Comparison of ENCODE assay signal across 1 cellular context in the genomic region with DNA sequence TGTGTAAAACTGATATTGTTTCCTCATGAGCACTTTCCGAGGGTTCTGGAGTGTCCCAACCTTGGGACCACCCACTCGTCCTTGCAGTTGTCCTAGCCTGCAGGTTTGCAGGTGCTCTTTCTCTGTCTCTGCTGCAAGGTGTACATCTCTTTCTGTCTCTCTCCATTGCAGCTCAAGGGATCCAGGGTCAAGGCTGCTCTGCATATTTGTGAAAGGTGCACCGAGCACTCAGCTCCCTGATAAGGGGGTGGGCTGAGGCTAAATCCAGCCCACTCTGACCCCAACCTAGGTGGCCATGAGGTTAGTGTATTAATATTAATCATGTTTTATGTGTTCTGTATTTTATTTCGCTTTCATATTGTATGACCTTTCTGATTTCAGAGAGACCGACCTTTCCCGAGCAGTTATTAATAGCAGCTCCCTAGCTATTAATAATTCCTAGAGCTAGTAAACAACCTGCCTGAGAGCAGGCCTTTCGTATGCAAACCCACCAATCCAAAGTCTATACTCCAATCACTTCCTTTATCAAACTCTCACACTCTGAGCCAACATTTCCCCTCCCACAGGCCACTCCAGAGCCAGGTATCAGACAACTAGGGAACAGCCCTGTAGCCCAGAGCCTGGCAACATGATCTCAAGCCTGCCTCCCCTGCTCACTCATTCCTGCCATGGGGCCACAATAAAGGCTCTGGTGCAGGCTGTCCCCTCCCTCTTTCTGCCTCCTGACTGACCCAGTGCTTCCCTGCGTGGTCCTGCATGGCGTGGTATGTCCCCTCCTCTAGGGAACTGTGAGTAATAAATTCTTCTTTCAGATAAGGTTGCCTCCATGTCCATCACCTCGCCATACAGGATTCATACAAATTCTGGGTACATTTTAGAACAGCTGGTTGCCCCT.
TF ChIP-seq lines count a peak whose summit lies in the region.

No MANE protein-coding gene starts in this region.

TF ChIP-seq in HepG2, 621 proteins besides CTCF, POLR2A, EP300 and RAD21:
- no peak for TF ChIP-seq TAF1 (CRISPR knock-in tag; IDR thresholded peaks at IDR 0.05)
- no peak for TF ChIP-seq ZBTB21 (CRISPR knock-in tag; IDR thresholded peaks at IDR 0.05)
- TF ChIP-seq ZNF619 (CRISPR knock-in tag; IDR thresholded peaks at IDR 0.05), result no peak
- TF ChIP-seq, protein P1, sequence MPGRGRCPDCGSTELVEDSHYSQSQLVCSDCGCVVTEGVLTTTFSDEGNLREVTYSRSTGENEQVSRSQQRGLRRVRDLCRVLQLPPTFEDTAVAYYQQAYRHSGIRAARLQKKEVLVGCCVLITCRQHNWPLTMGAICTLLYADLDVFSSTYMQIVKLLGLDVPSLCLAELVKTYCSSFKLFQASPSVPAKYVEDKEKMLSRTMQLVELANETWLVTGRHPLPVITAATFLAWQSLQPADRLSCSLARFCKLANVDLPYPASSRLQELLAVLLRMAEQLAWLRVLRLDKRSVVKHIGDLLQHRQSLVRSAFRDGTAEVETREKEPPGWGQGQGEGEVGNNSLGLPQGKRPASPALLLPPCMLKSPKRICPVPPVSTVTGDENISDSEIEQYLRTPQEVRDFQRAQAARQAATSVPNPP (CRISPR knock-in tag; IDR thresholded peaks at IDR 0.05), result no peak
- no peak for TF ChIP-seq ZNF776 (CRISPR knock-in tag; IDR thresholded peaks at IDR 0.05)
- TF ChIP-seq, protein P2, sequence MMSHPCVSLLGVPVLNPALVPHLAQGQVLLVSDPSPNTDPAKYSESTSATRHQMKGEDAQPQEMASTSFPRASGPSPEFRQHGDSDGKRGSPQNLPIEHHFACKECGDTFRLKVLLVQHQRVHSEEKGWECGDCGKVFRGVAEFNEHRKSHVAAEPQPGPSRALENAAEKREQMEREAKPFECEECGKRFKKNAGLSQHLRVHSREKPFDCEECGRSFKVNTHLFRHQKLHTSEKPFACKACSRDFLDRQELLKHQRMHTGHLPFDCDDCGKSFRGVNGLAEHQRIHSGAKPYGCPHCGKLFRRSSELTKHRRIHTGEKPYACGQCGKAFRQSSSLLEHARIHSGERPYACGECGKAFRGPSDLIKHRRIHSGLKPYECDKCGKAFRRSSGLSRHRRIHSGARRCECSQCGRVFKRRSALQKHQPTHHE (CRISPR knock-in tag; IDR thresholded peaks at IDR 0.05; ENCODE audit: borderline replicate concordance), result no peak
- TF ChIP-seq, protein P3, sequence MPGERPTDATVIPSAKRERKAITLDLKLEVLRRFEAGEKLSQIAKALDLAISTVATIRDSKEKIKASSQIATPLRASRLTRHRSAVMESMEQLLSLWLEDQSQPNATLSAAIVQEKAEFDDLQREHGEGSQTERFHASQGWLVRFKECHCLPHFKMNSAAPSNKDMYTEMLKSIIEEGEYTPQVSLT (CRISPR knock-in tag; IDR thresholded peaks at IDR 0.05; ENCODE audit: borderline replicate concordance, low read depth), result no peak
- no peak for TF ChIP-seq HOXD1 (CRISPR knock-in tag; IDR thresholded peaks at IDR 0.05)
- no peak for TF ChIP-seq HNRNPK (IDR thresholded peaks at IDR 0.05; ENCODE audit: low read depth, low read length, poor library complexity, severe bottlenecking)
- no peak for TF ChIP-seq ZNF569 (CRISPR knock-in tag; IDR thresholded peaks at IDR 0.05; ENCODE audit: borderline replicate concordance)
- no peak for TF ChIP-seq FOXA1 (IDR thresholded peaks at IDR 0.05)
- no peak for TF ChIP-seq FOXA1 (CRISPR knock-in tag; IDR thresholded peaks at IDR 0.05)
- TF ChIP-seq ZNF224 (CRISPR knock-in tag; IDR thresholded peaks at IDR 0.05), result no peak
- no peak for TF ChIP-seq EHMT2 (IDR thresholded peaks at IDR 0.05; ENCODE audit: borderline replicate concordance, low read depth, low read length)
- TF ChIP-seq ZNF331 (CRISPR knock-in tag; IDR thresholded peaks at IDR 0.05), result no peak
- TF ChIP-seq DR1 (CRISPR knock-in tag; IDR thresholded peaks at IDR 0.05), result no peak
- no peak for TF ChIP-seq ZFP62 (CRISPR knock-in tag; IDR thresholded peaks at IDR 0.05)
- no peak for TF ChIP-seq POGZ (CRISPR knock-in tag; IDR thresholded peaks at IDR 0.05)
- TF ChIP-seq RBAK (CRISPR knock-in tag; IDR thresholded peaks at IDR 0.05), result no peak
